ENCODE assay signal across 10 cellular contexts in the genomic region with DNA sequence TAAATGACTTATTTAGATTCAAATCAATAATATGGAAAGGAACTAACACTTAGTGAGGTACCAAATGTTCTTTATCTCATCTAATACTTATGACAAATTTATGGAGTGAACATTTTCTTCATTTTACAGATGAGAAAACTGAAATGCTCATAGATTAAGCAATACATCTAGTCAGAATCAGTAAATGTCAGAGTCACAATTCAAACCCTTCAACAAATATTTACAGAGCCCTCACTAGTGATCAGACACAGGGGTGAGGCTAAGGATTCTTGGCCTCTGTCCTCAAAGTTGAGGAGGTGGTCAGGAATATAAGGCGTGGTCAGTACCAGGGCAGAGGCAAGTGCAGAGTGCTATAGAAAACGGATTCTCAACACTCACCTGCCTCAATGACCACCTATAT. TPM values are rescaled to one million over a fixed set of nuclear protein-coding genes. Genes with fewer than 3 reads are reported as not detected.
"Had no signal": no experiment of that assay in that cellular context is flagged by ENCODE, and none has a peak within 500 bp of the region (broad histone marks: within the 10 kb centered on the region; RNA-seq: fewer than 3 reads in every experiment).

No MANE protein-coding gene starts in this region.

- H3K36me3 ChIP-seq: HAP-1 had no signal

- H3K4me1 ChIP-seq: HAP-1 had no signal

- H2AFZ ChIP-seq: GM23248 had no signal

- H3K4me3 ChIP-seq: GM23248, HAP-1 had no signal

- ATAC-seq: HCT116 had no signal

- H3K27ac ChIP-seq: GM23248, HL-60 had no signal

- H3K9me3 ChIP-seq: HAP-1 had no signal

- H3K9ac ChIP-seq: GM23248 had no signal

- DNase-seq: GM23248, GOT3, H7, HFFc6 had no signal

RNA-seq across cellular contexts. Expression of a gene that starts 54.8 kb away (rescaled TPM):
- total RNA-seq: H7 had no signal

RNA-seq across cellular contexts. Expression of a gene that starts 54.9 kb away (rescaled TPM):
- total RNA-seq: H4, H7, HT1080 had no signal
- polyA plus RNA-seq: IgD-negative memory B cell had no signal
